Comparison of ENCODE assay signal across 20 cellular contexts in the genomic region with DNA sequence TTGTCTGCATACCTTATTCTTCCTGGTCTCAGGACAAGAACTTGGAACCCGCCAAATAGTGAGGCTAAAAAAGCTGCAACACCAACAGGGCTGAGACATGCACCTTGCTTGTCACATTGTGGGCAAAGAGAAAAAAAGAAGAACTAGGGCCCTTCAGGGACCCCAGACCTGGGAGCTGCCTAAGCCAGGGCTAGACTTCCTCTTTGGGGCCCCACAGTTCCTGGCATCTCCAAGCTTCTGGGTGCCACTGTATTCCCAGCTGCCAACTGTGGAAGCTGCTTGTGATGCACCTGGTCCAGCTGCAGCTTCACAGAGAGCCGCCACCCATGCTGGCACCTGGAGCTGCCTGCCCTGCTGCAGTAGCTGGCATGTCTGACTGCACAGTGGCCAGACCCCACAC.
"Had no signal": no experiment of that assay in that cellular context is flagged by ENCODE, and none has a peak within 500 bp of the region (broad histone marks: within the 10 kb centered on the region; RNA-seq: fewer than 3 reads in every experiment).

No MANE protein-coding gene starts in this region.

- H3K9me3 ChIP-seq: neutrophil, psoas muscle, right lobe of liver, testis, upper lobe of right lung, vagina had no signal

- DNase-seq: effector memory CD4-positive, alpha-beta T cell; heart right ventricle; hypothalamus; kidney glomerular epithelial cell; mesendoderm; naive B cell; nephron progenitor cell; psoas muscle; retina; right lobe of liver; stimulated activated CD4-positive, alpha-beta T cell treated with anti-CD3 and anti-CD28 coated beads, Interleukin-4, amount 100 ng/mL, for 1 hour; stimulated activated CD8-positive, alpha-beta memory T cell treated with anti-CD3 and anti-CD28 coated beads, Interleukin-4, amount 100 ng/mL, for 48 hours; testis; upper lobe of right lung had no signal

- H3K27ac Mint-ChIP-seq: nephron progenitor cell; stimulated activated effector memory CD8-positive, alpha-beta T cell treated with anti-CD3 and anti-CD28 coated beads, Interleukin-12 subunit alpha, Interleukin-12 subunit beta, amount 100 ng/mL, for 72 hours; stimulated activated naive CD8-positive, alpha-beta T cell treated with anti-CD3 and anti-CD28 coated beads, Interleukin-15, Interleukin-2, amounts not matched to agents 100 ng/mL and 50 ng/mL, for 24 hours had no signal

- H3K36me3 Mint-ChIP-seq: naive B cell; stimulated activated effector memory CD8-positive, alpha-beta T cell treated with anti-CD3 and anti-CD28 coated beads, Interleukin-12 subunit alpha, Interleukin-12 subunit beta, amount 100 ng/mL, for 72 hours had no signal

- H3K27me3 Mint-ChIP-seq: naive B cell; stimulated activated naive CD8-positive, alpha-beta T cell treated with anti-CD3 and anti-CD28 coated beads, Interleukin-15, Interleukin-2, amounts not matched to agents 100 ng/mL and 50 ng/mL, for 24 hours had no signal

- H3K9me3 Mint-ChIP-seq: stimulated activated effector memory CD8-positive, alpha-beta T cell treated with anti-CD3 and anti-CD28 coated beads, Interleukin-12 subunit alpha, Interleukin-12 subunit beta, amount 100 ng/mL, for 72 hours; stimulated activated naive CD8-positive, alpha-beta T cell treated with anti-CD3 and anti-CD28 coated beads, Interleukin-15, Interleukin-2, amounts not matched to agents 100 ng/mL and 50 ng/mL, for 24 hours had no signal

- H3K4me3 Mint-ChIP-seq: nephron progenitor cell; stimulated activated effector memory CD8-positive, alpha-beta T cell treated with anti-CD3 and anti-CD28 coated beads, Interleukin-12 subunit alpha, Interleukin-12 subunit beta, amount 100 ng/mL, for 72 hours; stimulated activated naive CD8-positive, alpha-beta T cell treated with anti-CD3 and anti-CD28 coated beads, Interleukin-15, Interleukin-2, amounts not matched to agents 100 ng/mL and 50 ng/mL, for 24 hours had no signal

- H3K4me1 ChIP-seq: heart right ventricle, right lobe of liver, testis, tibial nerve, upper lobe of right lung, vagina had no signal

- H3K36me3 ChIP-seq: heart right ventricle, neutrophil, right lobe of liver, tibial nerve, upper lobe of right lung, vagina had no signal

- H3K4me3 ChIP-seq: heart right ventricle, psoas muscle, right lobe of liver, testis, tibial nerve, upper lobe of right lung, vagina had no signal

- H3K27ac ChIP-seq: heart right ventricle, neutrophil, psoas muscle, right lobe of liver, testis, tibial nerve, upper lobe of right lung, vagina had no signal

- H3K27me3 ChIP-seq: heart right ventricle, neutrophil, right lobe of liver, testis, tibial nerve, upper lobe of right lung, vagina had no signal

- ATAC-seq: esophagus mucosa; psoas muscle; right lobe of liver; stimulated activated effector memory CD8-positive, alpha-beta T cell treated with anti-CD3 and anti-CD28 coated beads, Interleukin-12 subunit alpha, Interleukin-12 subunit beta, amount 100 ng/mL, for 72 hours; upper lobe of right lung had no signal
